ENCODE assay signal across 14 cellular contexts in the genomic region with DNA sequence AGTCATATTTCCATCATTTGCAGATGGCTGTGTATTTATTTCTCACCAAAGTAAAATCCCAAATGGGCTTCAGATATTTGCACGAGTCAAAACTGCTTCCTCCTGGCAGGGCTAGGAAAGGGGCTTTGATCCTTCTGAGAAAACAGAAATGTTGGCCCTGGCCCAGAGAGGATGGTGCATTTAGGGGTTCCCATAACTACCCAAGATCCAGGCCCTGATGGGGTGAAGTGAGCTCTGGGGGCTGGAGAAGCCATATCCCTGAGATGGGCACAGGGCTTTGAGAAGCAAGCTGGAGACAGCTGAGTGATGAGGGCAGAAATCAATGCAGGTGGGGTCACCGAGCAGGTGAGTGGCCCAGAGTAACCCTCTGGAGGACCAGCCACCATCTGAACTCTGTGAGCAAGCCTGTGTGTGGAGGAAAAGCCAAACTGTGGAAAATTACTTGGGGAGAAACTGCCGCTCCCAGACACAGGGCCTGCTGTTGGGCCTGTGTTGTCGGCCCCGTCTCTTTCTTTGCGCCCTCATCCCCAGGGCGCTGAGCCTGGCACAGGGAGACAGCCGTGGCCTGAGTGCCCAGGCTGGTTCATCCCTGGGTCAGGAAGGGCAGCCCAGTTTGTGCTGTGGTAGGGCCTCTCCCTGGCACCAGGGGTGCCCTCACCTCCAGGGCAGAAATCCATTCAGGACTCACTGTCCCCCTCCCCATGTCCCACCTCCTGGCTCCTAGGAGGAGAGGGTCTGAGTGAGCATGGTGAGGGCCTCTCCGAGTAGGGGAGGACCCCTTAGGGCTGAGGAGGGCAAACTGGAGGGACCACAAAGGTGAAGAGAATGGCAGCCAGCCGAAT.
DNase-seq lines count a peak whose midpoint lies in the region; ATAC-seq and TF ChIP-seq lines count a peak whose summit lies in the region.
"Had no signal": no experiment of that assay in that cellular context is flagged by ENCODE, and none has a peak within 500 bp of the region (broad histone marks: within the 10 kb centered on the region; RNA-seq: fewer than 3 reads in every experiment).

No MANE protein-coding gene starts in this region.

- H2AFZ ChIP-seq in osteoblast (ENCODE audit: low read length): peak overlapping the region; percentile 62

- H4K20me1 ChIP-seq in osteoblast (ENCODE audit: insufficient read depth, low read length): no peaks in the 10 kb centered on the region

- no peaks in the 10 kb centered on the region for H3K36me3 ChIP-seq in left ventricle myocardium inferior
- no peaks in the 10 kb centered on the region for H3K36me3 ChIP-seq in osteoblast (ENCODE audit: insufficient read depth, low read length)
- no peaks in the 10 kb centered on the region for H3K36me3 ChIP-seq in thoracic aorta

- DNase-seq in RWPE1 (ENCODE audit: low spot score): no peak
- DNase-seq in left ventricle myocardium inferior: no peak
- peak; percentile 36 for DNase-seq in osteoblast (ENCODE audit: insufficient read length, low spot score, missing footprints)
- no peak for DNase-seq in thoracic aorta (ENCODE audit: low spot score)
- DNase-seq in DMS153 treated with DMSO at 0.1 percent for 48 hours (lab: John Stamatoyannopoulos, UW; ENCODE audit: unreplicated experiment): no peak
- DNase-seq in NOMO-1 (lab: John Stamatoyannopoulos, UW; ENCODE audit: unreplicated experiment in 2 of 2): no peak
- DNase-seq: CD8-positive, alpha-beta memory T cell; GDM1; immature natural killer cell; NCI-H1436 treated with DMSO at 0.1 percent for 48 hours had no signal

- ATAC-seq in thoracic aorta (ENCODE audit: insufficient number of reproducible peaks, low FRiP score, low read depth) (no peak), GM21447 (IDR thresholded peaks at IDR 0.05; ENCODE audit: unreplicated experiment) (no peak), HG02884 (IDR thresholded peaks at IDR 0.05; ENCODE audit: unreplicated experiment) (no peak)
- ATAC-seq: activated naive CD4-positive, alpha-beta T cell treated with anti-CD3 and anti-CD28 coated beads, Interleukin-2, amount 50 U/mL, for 72 hours; natural killer cell treated with Interleukin-12 subunit alpha and Interleukin-12 subunit beta and Interleukin-15 and Interleukin-18, amount 100 ng/mL, for 72 hours had no signal

- POLR2A ChIA-PET in RWPE1 (lab: Yijun Ruan, JAX; ENCODE audit: low non-redundant PET): no interaction called here

- intact Hi-C loops in left ventricle myocardium inferior (cut with micrococcal nuclease): no loop called here

- peak overlapping the region; percentile 33 for H3K4me2 ChIP-seq in osteoblast (ENCODE audit: insufficient read depth, low read length)

- H3K4me3 ChIP-seq in left ventricle myocardium inferior (no peak overlapping the region), osteoblast (ENCODE audit: insufficient read depth, low read length) (no peak overlapping the region), thoracic aorta (no peak overlapping the region)

- no peaks in the 10 kb centered on the region for H3K9me3 ChIP-seq in left ventricle myocardium inferior (replicated peaks)
- no peaks in the 10 kb centered on the region for H3K9me3 ChIP-seq in osteoblast (ENCODE audit: low read depth, low read length)
- H3K9me3 ChIP-seq in thoracic aorta: no peaks in the 10 kb centered on the region

- H3K27me3 ChIP-seq in left ventricle myocardium inferior (ENCODE audit: low read depth): no peaks in the 10 kb centered on the region
- H3K27me3 ChIP-seq in osteoblast (ENCODE audit: insufficient read depth, low read length): no peaks in the 10 kb centered on the region
- H3K27me3 ChIP-seq in thoracic aorta (replicated peaks; ENCODE audit: insufficient read depth): no peaks in the 10 kb centered on the region

- H3K4me1 ChIP-seq in left ventricle myocardium inferior (peaks cover 77% of the 10 kb centered on the region), osteoblast (ENCODE audit: insufficient read depth, low read length) (peaks cover 73% of the 10 kb centered on the region), thoracic aorta (ENCODE audit: control insufficient read depth in 1 of 2, low read depth in 2 of 2) (peaks cover 50 to 78% of the 10 kb centered on the region in 2 donors)

- no peaks in the 10 kb centered on the region for H3K79me2 ChIP-seq in osteoblast (ENCODE audit: insufficient read depth, low read length)

- H3K27ac ChIP-seq in RWPE1 (peak overlapping the region; percentile 86), left ventricle myocardium inferior (replicated peaks) (peak overlapping the region; percentile 88), osteoblast (ENCODE audit: low read depth, low read length) (peak overlapping the region; percentile 89), thoracic aorta (peak overlapping the region; percentile 91 to 92)

- TF ChIP-seq CTCF in RWPE1 (conservative IDR thresholded peaks at IDR 0.05; ENCODE audit: low read depth) (no peak), left ventricle myocardium inferior (IDR thresholded peaks at IDR 0.05; ENCODE audit: borderline replicate concordance) (no peak), osteoblast (IDR thresholded peaks at IDR 0.05; ENCODE audit: extremely low read depth, low read depth, low read length) (no peak), thoracic aorta (IDR thresholded peaks at IDR 0.05) (no peak)

- CTCF ChIA-PET in RWPE1 (lab: Yijun Ruan, JAX): no interaction called here
